ENCODE assay signal across 8 cellular contexts in the genomic region with DNA sequence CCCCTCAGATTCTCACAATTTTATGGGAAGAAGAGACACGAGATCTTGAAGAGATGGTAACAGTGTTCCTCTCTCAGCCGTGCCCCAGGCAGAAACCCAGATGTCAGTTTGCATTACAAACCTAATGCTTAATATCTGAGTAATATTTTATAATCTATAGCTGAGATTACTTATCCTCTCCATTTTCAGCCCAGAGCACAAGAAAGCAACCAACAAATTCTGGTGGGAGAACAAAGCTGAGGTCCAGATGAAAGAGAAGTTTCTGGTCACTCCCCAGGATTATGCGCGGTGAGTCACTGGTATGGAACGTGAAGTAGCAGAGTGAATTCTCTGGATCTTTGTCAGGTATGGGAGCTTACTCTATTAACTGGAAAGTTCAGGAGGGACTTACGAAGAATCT. TPM values are rescaled to one million over a fixed set of nuclear protein-coding genes. Genes with fewer than 3 reads are reported as not detected.
DNase-seq lines count a peak whose midpoint lies in the region; ATAC-seq and TF ChIP-seq lines count a peak whose summit lies in the region.

No MANE protein-coding gene starts in this region.

- no peak for TF ChIP-seq POLR2A in Peyer's patch (IDR thresholded peaks at IDR 0.05)
- TF ChIP-seq POLR2A in body of pancreas (IDR thresholded peaks at IDR 0.05) = no peak

- no peaks in the 10 kb centered on the region for H3K27me3 ChIP-seq in Peyer's patch
- no peaks in the 10 kb centered on the region for H3K27me3 ChIP-seq in esophagus (ENCODE audit: control insufficient read depth in 1 of 2, insufficient read depth in 2 of 2, low read length in 2 of 2)
- H3K27me3 ChIP-seq in body of pancreas = no peaks in the 10 kb centered on the region

- H3K4me3 ChIP-seq in Peyer's patch = peak overlapping the region; percentile 71 to 93 (median 76)
- peak overlapping the region; percentile 69 to 88 for H3K4me3 ChIP-seq in esophagus (ENCODE audit: low read depth in 1 of 2, low read length in 2 of 2)
- no peak overlapping the region for H3K4me3 ChIP-seq in body of pancreas

- intact Hi-C loops in body of pancreas (cut with DNase I) = no loop called here

- WGBS in esophagus, 2 donors = 27 to 34% methylated on average over 6 of the region's 6 CpGs
- 48 to 56% methylated on average over 6 of the region's 6 CpGs for WGBS in body of pancreas, 2 donors

- ATAC-seq in GM21737 (IDR thresholded peaks at IDR 0.05; ENCODE audit: unreplicated experiment) (no peak), body of pancreas (no peak)

- no peak for TF ChIP-seq CTCF in Peyer's patch (IDR thresholded peaks at IDR 0.05)
- TF ChIP-seq CTCF in body of pancreas (IDR thresholded peaks at IDR 0.05) = no peak

- no peaks in the 10 kb centered on the region for H3K9me3 ChIP-seq in Peyer's patch
- no peaks in the 10 kb centered on the region for H3K9me3 ChIP-seq in esophagus (ENCODE audit: control insufficient read depth in 2 of 2, insufficient read depth in 1 of 2, low read depth in 1 of 2, low read length in 1 of 2)
- H3K9me3 ChIP-seq in body of pancreas = no peaks in the 10 kb centered on the region

- H3K4me1 ChIP-seq in Peyer's patch (peaks cover 0 to 19% (median 6%) of the 10 kb centered on the region in 4 donors), esophagus (ENCODE audit: control insufficient read depth in 2 of 2, insufficient read depth in 2 of 2, low read length in 1 of 2) (peaks cover 2 to 11% of the 10 kb centered on the region in 2 donors), body of pancreas (peaks cover 16% of the 10 kb centered on the region)

- H3K36me3 ChIP-seq in Peyer's patch (peaks cover 0 to 42% (median 0%) of the 10 kb centered on the region in 3 donors), esophagus (ENCODE audit: control insufficient read depth in 2 of 2, insufficient read depth in 2 of 2, low read length in 1 of 2) (peaks cover 0 to 12% of the 10 kb centered on the region in 2 donors), body of pancreas (replicated peaks in 1 of 2; ENCODE audit: insufficient read depth in 1 of 2, low read depth in 2 of 2) (peaks cover 0 to 5% of the 10 kb centered on the region in 2 donors)

- H3K27ac ChIP-seq in Peyer's patch (peak overlapping the region; percentile 74 to 84 (median 80)), esophagus (ENCODE audit: low read depth in 2 of 2, low read length in 1 of 2) (peak overlapping the region; percentile 84 to 90), body of pancreas (peak overlapping the region in 2 of 4 donors; percentile 73 to 76)

- peak; percentile 65 for DNase-seq in GM03348 (ENCODE audit: low spot score)
- DNase-seq in Peyer's patch = no peak
- peak; percentile 61 for DNase-seq in non-pigmented ciliary epithelial cell (ENCODE audit: low read depth)
- no peak for DNase-seq in body of pancreas
- no peak for DNase-seq in T-helper 9 cell
- no peak for DNase-seq in NCI-H1930 (lab: John Stamatoyannopoulos, UW)

RNA-seq across cellular contexts. Expression of gene CENATAC, which starts 0.9 kb away (rescaled TPM):
- 100 to 1,000 TPM in 3 of 4 donors, 10 to 100 TPM in 1; 66.4 to 192 (median 105) TPM for total RNA-seq in Peyer's patch
- polyA plus RNA-seq in esophagus = 10 to 100 TPM; 18.2 to 52.1 TPM
- 10 to 100 TPM; 68.7 to 95.9 TPM for total RNA-seq in body of pancreas

RNA-seq across cellular contexts. Expression of gene RPS25, which starts 19.3 kb away (rescaled TPM):
- total RNA-seq in Peyer's patch = 1,000 to 10,000 TPM in 1 of 4 donors, 100 to 1,000 TPM in 3; 369 to 1,310 (median 750) TPM
- 1,000 to 10,000 TPM; 1,420 to 2,000 TPM for polyA plus RNA-seq in esophagus
- total RNA-seq in body of pancreas = 1,000 to 10,000 TPM in 1 of 2 donors, 100 to 1,000 TPM in 1; 824 to 1,261 TPM

RNA-seq across cellular contexts. Expression of gene TRAPPC4, which starts 19.7 kb away (rescaled TPM):
- total RNA-seq in Peyer's patch (100 to 1,000 TPM in 1 of 4 donors, 10 to 100 TPM in 3; 52.8 to 104 (median 77.8) TPM), body of pancreas (10 to 100 TPM; 26.2 to 39.9 TPM)
- 10 to 100 TPM; 11.7 to 32.5 TPM for polyA plus RNA-seq in esophagus

RNA-seq across cellular contexts. Expression of gene FOXR1, which starts 27.3 kb away (rescaled TPM):
- total RNA-seq in Peyer's patch (not detected), body of pancreas (not detected)
- not detected for polyA plus RNA-seq in esophagus

RNA-seq across cellular contexts. Expression of gene SLC37A4, which starts 31.9 kb away (rescaled TPM):
- 100 to 1,000 TPM in 3 of 4 donors, 10 to 100 TPM in 1; 18.2 to 253 (median 209) TPM for total RNA-seq in Peyer's patch
- 1 to 10 TPM; 7.3 to 9.3 TPM for polyA plus RNA-seq in esophagus
- 10 to 100 TPM; 64.6 to 90.3 TPM for total RNA-seq in body of pancreas

Comparison
In these comparisons a context has a peak if more than half of its experiments do, and no peak if none do; other contexts are left out.
1. DNase-seq: peak in GM03348 (single experiment) and non-pigmented ciliary epithelial cell (single experiment); none in Peyer's patch (0 of 3), body of pancreas (0 of 4), T-helper 9 cell (single experiment) and NCI-H1930 (0 of 2).
2. H3K4me3 ChIP-seq: peak in Peyer's patch (4 of 4) and esophagus (2 of 2); none in body of pancreas (0 of 2).